In the genomic region with DNA sequence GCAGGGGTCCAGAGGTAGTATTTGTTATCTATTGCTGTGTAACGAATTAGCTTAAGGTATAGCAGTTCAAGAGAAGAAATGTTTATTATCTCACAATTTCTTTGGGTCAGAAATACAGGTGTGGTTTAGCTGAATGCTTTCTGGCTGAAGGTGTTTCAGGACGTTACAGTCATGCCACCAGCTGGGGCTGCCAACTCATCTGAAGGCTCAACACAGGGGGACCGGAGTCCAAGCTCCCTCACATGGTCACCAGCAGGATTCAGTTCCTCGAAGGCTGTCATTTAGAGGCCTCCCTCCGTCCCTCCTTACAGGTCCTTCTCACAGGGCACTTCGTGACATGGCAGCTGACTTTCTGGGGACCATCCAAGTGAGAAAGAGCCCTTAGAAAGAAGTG, we compare ENCODE assay signal across 1 cellular context.
TF ChIP-seq lines count a peak whose summit lies in the region.

No MANE protein-coding gene starts in this region.

TF ChIP-seq in GM12878, 131 proteins besides CTCF, POLR2A, EP300 and RAD21:
- TF ChIP-seq NR2C2 (IDR thresholded peaks at IDR 0.05; ENCODE audit: borderline replicate concordance, control insufficient read depth, insufficient read length, low read depth) (no peak), GABPA (IDR thresholded peaks at IDR 0.05; ENCODE audit: low read depth) (no peak), TAF1 (IDR thresholded peaks at IDR 0.05; ENCODE audit: borderline replicate concordance, low read depth, low read length) (no peak), KAT2A (conservative IDR thresholded peaks at IDR 0.05; ENCODE audit: control insufficient read depth, low read depth, low read length) (no peak), CEBPB (IDR thresholded peaks at IDR 0.05; ENCODE audit: borderline replicate concordance in 1 of 2, low read depth in 2 of 2, low read length in 2 of 2) (no peak), TARDBP (IDR thresholded peaks at IDR 0.05; ENCODE audit: borderline replicate concordance) (no peak), NRF1 (conservative IDR thresholded peaks at IDR 0.05; ENCODE audit: low read depth, low read length) (no peak), MEF2B (IDR thresholded peaks at IDR 0.05; ENCODE audit: partially characterized antibody, poor library complexity, severe bottlenecking) (no peak), RB1 (IDR thresholded peaks at IDR 0.05; ENCODE audit: borderline replicate concordance) (no peak), STAT1 (conservative IDR thresholded peaks at IDR 0.05) (no peak), CBX5 (IDR thresholded peaks at IDR 0.05; ENCODE audit: low read depth) (no peak), GATAD2B (conservative IDR thresholded peaks at IDR 0.05; ENCODE audit: low read depth) (no peak), SPI1 (IDR thresholded peaks at IDR 0.05; ENCODE audit: borderline replicate concordance, insufficient read depth, low read depth, low read length) (no peak)
- TF ChIP-seq, protein P1, sequence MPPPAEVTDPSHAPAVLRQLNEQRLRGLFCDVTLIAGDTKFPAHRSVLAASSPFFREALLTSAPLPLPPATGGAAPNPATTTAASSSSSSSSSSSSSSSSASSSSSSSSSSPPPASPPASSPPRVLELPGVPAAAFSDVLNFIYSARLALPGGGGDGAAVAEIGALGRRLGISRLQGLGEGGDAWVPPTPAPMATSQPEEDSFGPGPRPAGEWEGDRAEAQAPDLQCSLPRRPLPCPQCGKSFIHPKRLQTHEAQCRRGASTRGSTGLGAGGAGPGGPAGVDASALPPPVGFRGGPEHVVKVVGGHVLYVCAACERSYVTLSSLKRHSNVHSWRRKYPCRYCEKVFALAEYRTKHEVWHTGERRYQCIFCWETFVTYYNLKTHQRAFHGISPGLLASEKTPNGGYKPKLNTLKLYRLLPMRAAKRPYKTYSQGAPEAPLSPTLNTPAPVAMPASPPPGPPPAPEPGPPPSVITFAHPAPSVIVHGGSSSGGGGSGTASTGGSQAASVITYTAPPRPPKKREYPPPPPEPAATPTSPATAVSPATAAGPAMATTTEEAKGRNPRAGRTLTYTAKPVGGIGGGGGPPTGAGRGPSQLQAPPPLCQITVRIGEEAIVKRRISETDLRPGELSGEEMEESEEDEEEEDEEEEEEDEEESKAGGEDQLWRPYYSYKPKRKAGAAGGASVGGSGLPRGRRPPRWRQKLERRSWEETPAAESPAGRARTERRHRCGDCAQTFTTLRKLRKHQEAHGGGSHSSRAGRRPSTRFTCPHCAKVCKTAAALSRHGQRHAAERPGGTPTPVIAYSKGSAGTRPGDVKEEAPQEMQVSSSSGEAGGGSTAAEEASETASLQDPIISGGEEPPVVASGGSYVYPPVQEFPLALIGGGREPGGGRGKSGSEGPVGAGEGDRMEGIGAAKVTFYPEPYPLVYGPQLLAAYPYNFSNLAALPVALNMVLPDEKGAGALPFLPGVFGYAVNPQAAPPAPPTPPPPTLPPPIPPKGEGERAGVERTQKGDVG (CRISPR knock-in tag; IDR thresholded peaks at IDR 0.05): no peak
- TF ChIP-seq, protein P2, sequence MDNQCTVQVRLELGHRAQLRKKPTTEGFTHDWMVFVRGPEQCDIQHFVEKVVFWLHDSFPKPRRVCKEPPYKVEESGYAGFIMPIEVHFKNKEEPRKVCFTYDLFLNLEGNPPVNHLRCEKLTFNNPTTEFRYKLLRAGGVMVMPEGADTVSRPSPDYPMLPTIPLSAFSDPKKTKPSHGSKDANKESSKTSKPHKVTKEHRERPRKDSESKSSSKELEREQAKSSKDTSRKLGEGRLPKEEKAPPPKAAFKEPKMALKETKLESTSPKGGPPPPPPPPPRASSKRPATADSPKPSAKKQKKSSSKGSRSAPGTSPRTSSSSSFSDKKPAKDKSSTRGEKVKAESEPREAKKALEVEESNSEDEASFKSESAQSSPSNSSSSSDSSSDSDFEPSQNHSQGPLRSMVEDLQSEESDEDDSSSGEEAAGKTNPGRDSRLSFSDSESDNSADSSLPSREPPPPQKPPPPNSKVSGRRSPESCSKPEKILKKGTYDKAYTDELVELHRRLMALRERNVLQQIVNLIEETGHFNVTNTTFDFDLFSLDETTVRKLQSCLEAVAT (IDR thresholded peaks at IDR 0.05): no peak
- TF ChIP-seq, protein P3, sequence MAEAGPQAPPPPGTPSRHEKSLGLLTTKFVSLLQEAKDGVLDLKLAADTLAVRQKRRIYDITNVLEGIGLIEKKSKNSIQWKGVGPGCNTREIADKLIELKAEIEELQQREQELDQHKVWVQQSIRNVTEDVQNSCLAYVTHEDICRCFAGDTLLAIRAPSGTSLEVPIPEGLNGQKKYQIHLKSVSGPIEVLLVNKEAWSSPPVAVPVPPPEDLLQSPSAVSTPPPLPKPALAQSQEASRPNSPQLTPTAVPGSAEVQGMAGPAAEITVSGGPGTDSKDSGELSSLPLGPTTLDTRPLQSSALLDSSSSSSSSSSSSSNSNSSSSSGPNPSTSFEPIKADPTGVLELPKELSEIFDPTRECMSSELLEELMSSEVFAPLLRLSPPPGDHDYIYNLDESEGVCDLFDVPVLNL (IDR thresholded peaks at IDR 0.05; ENCODE audit: low read depth, low read length): no peak
